37 cellular contexts compared by ENCODE assay signal in genomic region chr1:205585835-205586785, GRCh38. TPM values are rescaled to one million over a fixed set of nuclear protein-coding genes. Genes with fewer than 3 reads are reported as not detected.
DNase-seq lines count a peak whose midpoint lies in the region; ATAC-seq, FAIRE-seq and TF ChIP-seq lines count a peak whose summit lies in the region.
"Had no signal": no experiment of that assay in that cellular context is flagged by ENCODE, and none has a peak within 500 bp of the region (broad histone marks: within the 10 kb centered on the region; RNA-seq: fewer than 3 reads in every experiment).

No MANE protein-coding gene starts in this region.

- no peaks in the 10 kb centered on the region for H3K36me3 ChIP-seq in HepG2 (replicated peaks in 1 of 2; ENCODE audit: control insufficient read depth in 1 of 2, insufficient read depth in 2 of 2, low read length in 2 of 2)
- H3K36me3 ChIP-seq: ascending aorta, BE2C, cardiac muscle cell had no signal

- H3K27me3 Mint-ChIP-seq in IgD-negative memory B cell: peaks cover 4% of the 10 kb centered on the region
- H3K27me3 Mint-ChIP-seq in stimulated activated memory B cell treated with anti-CD40 and anti-IgM and Interleukin-4, amounts not matched to agents 10 μg/mL and 1 μg/mL and 100 μg/mL, for 72 hours: peaks cover 11% of the 10 kb centered on the region
- H3K27me3 Mint-ChIP-seq in osteocyte (ENCODE audit: unreplicated experiment): peaks cover 17% of the 10 kb centered on the region
- H3K27me3 Mint-ChIP-seq: activated naive CD8-positive, alpha-beta T cell treated with anti-CD3 and anti-CD28 coated beads for 36 hours had no signal

- no peak overlapping the region for H3K9ac ChIP-seq in HepG2 (ENCODE audit: insufficient read depth, low read depth, low read length)
- H3K9ac ChIP-seq: parathyroid adenoma had no signal

- TF ChIP-seq EP300 in HepG2 (IDR thresholded peaks at IDR 0.05; ENCODE audit: low read depth in 2 of 2, low read length in 2 of 2) (no peak), HepG2 (CRISPR knock-in tag; IDR thresholded peaks at IDR 0.05; ENCODE audit: borderline replicate concordance) (no peak)

- no peak overlapping the region for H2AFZ ChIP-seq in HepG2 (ENCODE audit: low read length)
- H2AFZ ChIP-seq: parathyroid adenoma had no signal

- H3K27ac ChIP-seq in angular gyrus (ENCODE audit: low read depth, low read length) (peak overlapping the region; percentile 22), HepG2 (ENCODE audit: extremely low read length, insufficient read depth, low read length) (no peak overlapping the region)
- H3K27ac ChIP-seq: ascending aorta, cardiac muscle cell, parathyroid adenoma had no signal

- TF ChIP-seq CTCF in HepG2 (CRISPR knock-in tag; IDR thresholded peaks at IDR 0.05) (no peak), GM10248 (IDR thresholded peaks at IDR 0.05; ENCODE audit: control extremely low read depth, extremely low read depth, low read depth, missing control alignments) (no peak), osteocyte (IDR thresholded peaks at IDR 0.05) (no peak)

- 28% methylated on average over 9 of the region's 13 CpGs for WGBS in HepG2 (ENCODE audit: low lambda C conversion rate)

- intact Hi-C loops in HepG2 (cut with micrococcal nuclease; ENCODE audit: unreplicated experiment): no loop called here

- TF ChIP-seq RAD21 in HepG2 (CRISPR knock-in tag; IDR thresholded peaks at IDR 0.05): no peak

- FAIRE-seq in HepG2 (lab: Jason Lieb, UNC): no peak
- FAIRE-seq: frontal cortex, GM12878, small intestine had no signal

- no peaks in the 10 kb centered on the region for H3K36me3 Mint-ChIP-seq in IgD-negative memory B cell
- H3K36me3 Mint-ChIP-seq in stimulated activated memory B cell treated with anti-CD40 and anti-IgM and Interleukin-4, amounts not matched to agents 10 μg/mL and 1 μg/mL and 100 μg/mL, for 72 hours: no peaks in the 10 kb centered on the region
- H3K36me3 Mint-ChIP-seq in osteocyte (ENCODE audit: unreplicated experiment): no peaks in the 10 kb centered on the region
- H3K36me3 Mint-ChIP-seq: activated naive CD8-positive, alpha-beta T cell treated with anti-CD3 and anti-CD28 coated beads for 36 hours; CD8-positive, alpha-beta T cell; type B pancreatic cell had no signal

- no peaks in the 10 kb centered on the region for H3K79me2 ChIP-seq in HepG2 (ENCODE audit: insufficient read depth, low read length)
- H3K79me2 ChIP-seq: parathyroid adenoma had no signal

- TF ChIP-seq POLR2A in HepG2 (IDR thresholded peaks at IDR 0.05; ENCODE audit: insufficient read depth in 1 of 2, low read depth in 2 of 2, low read length in 2 of 2): no peak

- CTCF ChIA-PET in HepG2 (lab: Yijun Ruan, JAX; ENCODE audit: low intra/inter-chr PET ratio, low total read pairs) (no interaction called here), GM10248 (lab: Yijun Ruan, JAX) (interaction anchor here (0.7 to 2.3 kb wide), 3 partner anchors 9 to 72 kb away, joined by 3 to 6 read pairs (median 6); partner anchors contain the start of gene ELK4)

- peak overlapping the region in 3 of 4 donors; percentile 65 to 86 (median 78) for H3K4me3 Mint-ChIP-seq in IgD-negative memory B cell
- H3K4me3 Mint-ChIP-seq in stimulated activated memory B cell treated with anti-CD40 and anti-IgM and Interleukin-4, amounts not matched to agents 10 μg/mL and 1 μg/mL and 100 μg/mL, for 72 hours: no peak overlapping the region
- H3K4me3 Mint-ChIP-seq in osteocyte (ENCODE audit: unreplicated experiment): no peak overlapping the region
- H3K4me3 Mint-ChIP-seq: activated naive CD8-positive, alpha-beta T cell treated with anti-CD3 and anti-CD28 coated beads for 36 hours; CD8-positive, alpha-beta T cell; dendritic cell treated with granulocyte-macrophage colony-stimulating factor and Interleukin-4, amounts not matched to agents 40 ng/mL and 50 ng/mL, for 4 days; nephron; T-helper 1 cell treated with Interleukin-12 subunit alpha and Interleukin-12 subunit beta and Interleukin-4 antibody, amounts not matched to agents 30 μg/mL and 1 μg/mL, for 36 hours; type B pancreatic cell had no signal

- no peaks in the 10 kb centered on the region for H3K9me3 ChIP-seq in HepG2 (ENCODE audit: low read length)
- H3K9me3 ChIP-seq: ascending aorta, BE2C had no signal

- peaks cover 63% of the 10 kb centered on the region for H3K4me1 ChIP-seq in HepG2 (ENCODE audit: insufficient read depth, low read length)
- H3K4me1 ChIP-seq: ascending aorta, BE2C, parathyroid adenoma had no signal

- ATAC-seq in HepG2 (no peak), GM21576 (IDR thresholded peaks at IDR 0.05; ENCODE audit: unreplicated experiment) (no peak)
- no peak for ATAC-seq in stimulated activated memory B cell treated with anti-CD40 and anti-IgM and Interleukin-4, amounts not matched to agents 10 μg/mL and 1 μg/mL and 100 μg/mL, for 72 hours
- ATAC-seq: CD8-positive, alpha-beta T cell; GM12878; HCT116; PC-3; Right ventricle myocardium inferior; SK-N-SH treated with all-trans-retinoic acid at 6 μM for 48 hours had no signal

- BruUV-seq in HepG2 (replicated peaks; lab: Mats Ljungman, UMichigan): no TSS peak

- H3K4me3 ChIP-seq in HepG2 (replicated peaks in 1 of 3; ENCODE audit: insufficient read depth in 1 of 3, low read depth in 2 of 3, low read length in 3 of 3): no peak overlapping the region
- H3K4me3 ChIP-seq: ascending aorta, cardiac muscle cell, GM12878, lung had no signal

- peaks cover 0 to 17% of the 10 kb centered on the region in 2 experiments; a peak in 3 of 5 replicates for H3K27me3 ChIP-seq in HepG2 (ENCODE audit: control insufficient read depth in 1 of 2, insufficient read depth in 2 of 2, low read length in 2 of 2)
- H3K27me3 ChIP-seq: ascending aorta, BE2C, cardiac muscle cell had no signal

- DNase-seq in HepG2 (ENCODE audit: low spot score) (no peak), NCI-H526 (lab: John Stamatoyannopoulos, UW) (no peak), GM10248 (ENCODE audit: extremely low spot score) (no peak), osteocyte (ENCODE audit: extremely low spot score, unreplicated experiment) (no peak)
- DNase-seq: ACHN; activated CD4-positive, alpha-beta T cell treated with anti-CD3 and anti-CD28 coated beads, Interleukin-2, amount 50 U/mL, for 1 hour; activated CD4-positive, CD25-positive, alpha-beta regulatory T cell; activated naive CD8-positive, alpha-beta T cell treated with anti-CD3 and anti-CD28 coated beads for 36 hours; activated T-cell treated with anti-CD3 and anti-CD28 coated beads, Interleukin-2, amount 50 U/mL, for 1 hour; BE2C; CD8-positive, alpha-beta T cell; EL; hippocampal formation; left cardiac atrium; NCI-H187; NCI-H510A treated with DMSO at 0.1 percent for 48 hours; PC-3; retina; small intestine; stimulated activated CD4-positive, alpha-beta T cell treated with anti-CD3 and anti-CD28 coated beads, Interleukin-1b, Interleukin-23, amount 100 ng/mL, for 48 hours had no signal

- H3K27ac Mint-ChIP-seq in IgD-negative memory B cell: peak overlapping the region; percentile 67 to 95 (median 74)
- H3K27ac Mint-ChIP-seq in stimulated activated memory B cell treated with anti-CD40 and anti-IgM and Interleukin-4, amounts not matched to agents 10 μg/mL and 1 μg/mL and 100 μg/mL, for 72 hours: peak overlapping the region; percentile 77
- no peak overlapping the region for H3K27ac Mint-ChIP-seq in osteocyte (ENCODE audit: unreplicated experiment)
- H3K27ac Mint-ChIP-seq: activated naive CD8-positive, alpha-beta T cell treated with anti-CD3 and anti-CD28 coated beads for 36 hours; CD8-positive, alpha-beta T cell; dendritic cell treated with granulocyte-macrophage colony-stimulating factor and Interleukin-4, amounts not matched to agents 40 ng/mL and 50 ng/mL, for 4 days; nephron; T-helper 1 cell treated with Interleukin-12 subunit alpha and Interleukin-12 subunit beta and Interleukin-4 antibody, amounts not matched to agents 30 μg/mL and 1 μg/mL, for 36 hours had no signal

- no peak overlapping the region for H3K4me2 ChIP-seq in HepG2 (ENCODE audit: low read depth, low read length)

- POLR2A ChIA-PET in HepG2 (lab: Yijun Ruan, JAX) (no interaction called here), GM10248 (lab: Yijun Ruan, JAX) (interaction anchor here (0.5 kb wide), 1 partner anchor 126 kb away, joined by 3 read pairs; no protein-coding TSS in a partner anchor)

- H3K9me3 Mint-ChIP-seq in IgD-negative memory B cell (no peaks in the 10 kb centered on the region), osteocyte (ENCODE audit: unreplicated experiment) (no peaks in the 10 kb centered on the region)
- H3K9me3 Mint-ChIP-seq in stimulated activated memory B cell treated with anti-CD40 and anti-IgM and Interleukin-4, amounts not matched to agents 10 μg/mL and 1 μg/mL and 100 μg/mL, for 72 hours: no peaks in the 10 kb centered on the region
- H3K9me3 Mint-ChIP-seq: activated naive CD8-positive, alpha-beta T cell treated with anti-CD3 and anti-CD28 coated beads for 36 hours; CD8-positive, alpha-beta T cell; dendritic cell treated with granulocyte-macrophage colony-stimulating factor and Interleukin-4, amounts not matched to agents 40 ng/mL and 50 ng/mL, for 4 days; nephron; T-helper 1 cell treated with Interleukin-12 subunit alpha and Interleukin-12 subunit beta and Interleukin-4 antibody, amounts not matched to agents 30 μg/mL and 1 μg/mL, for 36 hours; type B pancreatic cell had no signal

- peaks cover 20 to 34% (median 31%) of the 10 kb centered on the region in 3 donors for H3K4me1 Mint-ChIP-seq in IgD-negative memory B cell
- H3K4me1 Mint-ChIP-seq in stimulated activated memory B cell treated with anti-CD40 and anti-IgM and Interleukin-4, amounts not matched to agents 10 μg/mL and 1 μg/mL and 100 μg/mL, for 72 hours: peaks cover 57% of the 10 kb centered on the region
- peaks cover 11% of the 10 kb centered on the region for H3K4me1 Mint-ChIP-seq in osteocyte (ENCODE audit: unreplicated experiment)

- in situ Hi-C loops in HepG2 (cut with HindIII; ENCODE audit: extremely low pct_ligation_motif_present, low pct_unique_long_range_greater_than_20kb): no loop called here

- H4K20me1 ChIP-seq in HepG2 (ENCODE audit: insufficient read depth, low read length): no peaks in the 10 kb centered on the region

RNA-seq across cellular contexts. Expression of gene ELK4, which starts 45.7 kb away (rescaled TPM):
- polyA plus RNA-seq in IgD-negative memory B cell (4.7 TPM), HepG2 (2011; rRNA removed) (6.8 and 8.3 TPM in 2 replicates)
- total RNA-seq in HepG2 (2016; rRNA removed; fragmentation: Illumina TruSeq; extraction: Trizol) (13.1 and 15.0 TPM in 2 replicates), osteocyte (46.4 and 50.4 TPM in 2 replicates)
- 17.4 and 18.2 TPM in 2 replicates for total RNA-seq in HepG2 (2016; cell fraction: cytosol; rRNA removed; fragmentation: Illumina TruSeq; extraction: Trizol; ENCODE audit: low read depth)
- total RNA-seq in HepG2 (2016; cell fraction: insoluble cytoplasmic fraction; rRNA removed; fragmentation: Illumina TruSeq; extraction: Trizol): 12.5 and 14.4 TPM in 2 replicates
- total RNA-seq in HepG2 (2016; cell fraction: membrane; rRNA removed; fragmentation: Illumina TruSeq; extraction: Trizol): 27.6 and 35.3 TPM in 2 replicates
- 14.7 and 15.8 TPM in 2 replicates for total RNA-seq in HepG2 (2016; cell fraction: nucleus; rRNA removed; fragmentation: Illumina TruSeq; extraction: Trizol)
- polyA plus RNA-seq in HepG2 (2011; cell fraction: cytosol; rRNA removed): 2.3 and 3.5 TPM in 2 replicates
- polyA plus RNA-seq in HepG2 (2011; cell fraction: nucleus; rRNA removed): 11.0 and 12.1 TPM in 2 replicates
- 9.9 and 11.2 TPM in 2 replicates for polyA plus RNA-seq in HepG2 (2012)
- 9.0 and 9.8 TPM in 2 replicates for polyA plus RNA-seq in HepG2 (2016; cell fraction: cytosol; fragmentation: Illumina TruSeq; extraction: Trizol; ENCODE audit: low read depth)
- polyA plus RNA-seq in HepG2 (2016; cell fraction: insoluble cytoplasmic fraction; fragmentation: Illumina TruSeq; extraction: Trizol; ENCODE audit: low read depth): 12.2 TPM in 2 replicates
- 15.0 TPM in 2 replicates for polyA plus RNA-seq in HepG2 (2016; cell fraction: membrane; fragmentation: Illumina TruSeq; extraction: Trizol; ENCODE audit: low read depth)
- polyA plus RNA-seq in HepG2 (2016; cell fraction: nucleus; fragmentation: Illumina TruSeq; extraction: Trizol; ENCODE audit: insufficient read depth, low read depth): 20.1 and 20.3 TPM in 2 replicates
- polyA minus RNA-seq in HepG2 (2011; rRNA and poly(A)+ RNA removed; ENCODE audit: low replicate concordance): 12.0 and 30.8 TPM in 2 replicates
- polyA minus RNA-seq in HepG2 (2011; cell fraction: cytosol; rRNA and poly(A)+ RNA removed): 11.9 and 12.8 TPM in 2 replicates
- polyA minus RNA-seq in HepG2 (2011; cell fraction: nucleus; rRNA and poly(A)+ RNA removed): 21.0 and 22.3 TPM in 2 replicates

Comparison
In these comparisons a context has a peak if more than half of its experiments do, and no peak if none do; other contexts are left out.
1. H3K4me3 Mint-ChIP-seq: peak in IgD-negative memory B cell (3 of 4); none in stimulated activated memory B cell treated with anti-CD40 and anti-IgM and Interleukin-4, amounts not matched to agents 10 μg/mL and 1 μg/mL and 100 μg/mL, for 72 hours (single experiment) and osteocyte (single experiment).